1 cellular context compared by ENCODE assay signal in the genomic region with DNA sequence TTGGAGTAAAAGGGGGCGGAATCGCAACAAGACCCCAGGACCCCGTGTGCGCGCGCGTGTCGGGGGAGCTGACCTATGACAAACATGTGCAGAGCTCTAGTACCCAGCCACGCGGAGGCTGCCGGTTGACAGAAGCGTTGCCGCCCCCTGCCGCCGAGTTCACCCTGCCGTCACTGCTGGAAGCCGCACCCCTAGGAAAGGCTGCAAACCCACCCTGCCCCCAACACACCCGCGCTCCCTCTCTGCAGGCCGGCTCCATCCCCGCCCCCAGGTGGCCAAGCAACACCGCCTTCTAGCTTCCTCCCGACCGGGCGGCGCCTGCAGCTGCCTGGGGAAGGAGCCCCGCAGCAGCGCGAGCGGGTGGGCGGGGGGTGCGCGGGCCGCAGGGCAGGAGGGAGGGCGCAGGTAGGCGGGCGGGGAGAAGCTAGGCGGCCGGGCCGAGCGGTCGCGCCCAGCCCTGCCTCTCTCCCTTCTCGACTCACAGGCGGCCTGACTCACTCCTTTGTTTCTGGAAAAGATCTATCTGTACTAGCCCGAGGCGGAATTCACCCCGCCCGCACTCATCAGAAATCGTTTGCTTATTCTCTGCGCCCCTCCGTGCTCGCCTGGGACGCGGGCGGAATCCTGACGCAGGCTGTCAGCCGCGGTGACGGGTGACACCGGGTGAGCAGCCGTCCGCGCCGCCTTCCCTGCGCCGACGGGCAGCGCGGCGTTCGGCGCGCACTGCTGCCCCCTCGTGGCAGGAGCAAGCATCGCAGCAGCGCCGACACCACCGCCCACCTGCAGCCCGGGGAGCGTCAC.
A peak's percentile ranks its signal among the peaks of the same experiment; 100 is the strongest.
TF ChIP-seq lines count a peak whose summit lies in the region.

No MANE protein-coding gene starts in this region.

TF ChIP-seq in K562, 482 proteins besides CTCF, POLR2A, EP300 and RAD21 (continued from another document and continues in another):
- TF ChIP-seq, protein P1, sequence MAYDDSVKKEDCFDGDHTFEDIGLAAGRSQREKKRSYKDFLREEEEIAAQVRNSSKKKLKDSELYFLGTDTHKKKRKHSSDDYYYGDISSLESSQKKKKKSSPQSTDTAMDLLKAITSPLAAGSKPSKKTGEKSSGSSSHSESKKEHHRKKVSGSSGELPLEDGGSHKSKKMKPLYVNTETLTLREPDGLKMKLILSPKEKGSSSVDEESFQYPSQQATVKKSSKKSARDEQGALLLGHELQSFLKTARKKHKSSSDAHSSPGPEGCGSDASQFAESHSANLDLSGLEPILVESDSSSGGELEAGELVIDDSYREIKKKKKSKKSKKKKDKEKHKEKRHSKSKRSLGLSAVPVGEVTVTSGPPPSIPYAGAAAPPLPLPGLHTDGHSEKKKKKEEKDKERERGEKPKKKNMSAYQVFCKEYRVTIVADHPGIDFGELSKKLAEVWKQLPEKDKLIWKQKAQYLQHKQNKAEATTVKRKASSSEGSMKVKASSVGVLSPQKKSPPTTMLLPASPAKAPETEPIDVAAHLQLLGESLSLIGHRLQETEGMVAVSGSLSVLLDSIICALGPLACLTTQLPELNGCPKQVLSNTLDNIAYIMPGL (CRISPR knock-in tag; IDR thresholded peaks at IDR 0.05) = 0 out of 2 replicates have a peak, but pooled peaks have one; percentile 38
- TF ChIP-seq, protein P2, sequence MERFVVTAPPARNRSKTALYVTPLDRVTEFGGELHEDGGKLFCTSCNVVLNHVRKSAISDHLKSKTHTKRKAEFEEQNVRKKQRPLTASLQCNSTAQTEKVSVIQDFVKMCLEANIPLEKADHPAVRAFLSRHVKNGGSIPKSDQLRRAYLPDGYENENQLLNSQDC (CRISPR knock-in tag; IDR thresholded peaks at IDR 0.05) = no peak
- TF ChIP-seq L3MBTL2 (IDR thresholded peaks at IDR 0.05) (peak; percentile 78), STAT5A (IDR thresholded peaks at IDR 0.05; ENCODE audit: borderline replicate concordance, low read length) (no peak), ZNF197 (CRISPR knock-in tag; IDR thresholded peaks at IDR 0.05; ENCODE audit: low read depth) (no peak), CBFB (CRISPR knock-in tag; IDR thresholded peaks at IDR 0.05) (no peak), ZNF778 (CRISPR knock-in tag; IDR thresholded peaks at IDR 0.05) (no peak), MYC (IDR thresholded peaks at IDR 0.05; ENCODE audit: low read depth, low read length) (peak; percentile 90), MYC (CRISPR knock-in tag; IDR thresholded peaks at IDR 0.05; ENCODE audit: borderline replicate concordance, low read depth) (no peak), EP400 (IDR thresholded peaks at IDR 0.05) (peak; percentile 76), SMAD3 (CRISPR knock-in tag; conservative IDR thresholded peaks at IDR 0.05) (no peak), ILF3 (IDR thresholded peaks at IDR 0.05; ENCODE audit: borderline replicate concordance) (no peak), NFE2 (IDR thresholded peaks at IDR 0.05; ENCODE audit: low read depth) (0 out of 2 replicates have a peak, but pooled peaks have one; percentile 3), CREM (IDR thresholded peaks at IDR 0.05; ENCODE audit: low read depth) (peak; percentile 80), HDGF (IDR thresholded peaks at IDR 0.05) (no peak), BCL6 (CRISPR knock-in tag; IDR thresholded peaks at IDR 0.05) (no peak), ZSCAN32 (CRISPR knock-in tag; IDR thresholded peaks at IDR 0.05) (no peak), CCAR2 (IDR thresholded peaks at IDR 0.05; ENCODE audit: low read depth, low read length) (no peak), CHD2 (IDR thresholded peaks at IDR 0.05; ENCODE audit: low read depth, low read length) (peak; percentile 42; the same call in 1 of the 2 replicates), FOXK2 (conservative IDR thresholded peaks at IDR 0.05 in 1 of 2, IDR thresholded peaks at IDR 0.05 in 1 of 2; ENCODE audit: low read depth in 2 of 2) (no peak), HNRNPH1 (optimal IDR thresholded peaks at IDR 0.05; ENCODE audit: low read depth, low read length) (no peak), POLR3A (IDR thresholded peaks at IDR 0.05; ENCODE audit: borderline replicate concordance, extremely low read depth, insufficient read depth, insufficient read length) (no peak), PCBP1 (IDR thresholded peaks at IDR 0.05; ENCODE audit: low read depth, low read length, poor library complexity, severe bottlenecking) (no peak), CBFA2T3 (IDR thresholded peaks at IDR 0.05) (0 out of 2 replicates have a peak, but pooled peaks have one; percentile 27), PTBP1 (IDR thresholded peaks at IDR 0.05; ENCODE audit: low read depth, low read length) (no peak), SETDB1 (IDR thresholded peaks at IDR 0.05; ENCODE audit: low read length) (no peak), TAL1 (IDR thresholded peaks at IDR 0.05) (no peak)
- TF ChIP-seq, protein P3, sequence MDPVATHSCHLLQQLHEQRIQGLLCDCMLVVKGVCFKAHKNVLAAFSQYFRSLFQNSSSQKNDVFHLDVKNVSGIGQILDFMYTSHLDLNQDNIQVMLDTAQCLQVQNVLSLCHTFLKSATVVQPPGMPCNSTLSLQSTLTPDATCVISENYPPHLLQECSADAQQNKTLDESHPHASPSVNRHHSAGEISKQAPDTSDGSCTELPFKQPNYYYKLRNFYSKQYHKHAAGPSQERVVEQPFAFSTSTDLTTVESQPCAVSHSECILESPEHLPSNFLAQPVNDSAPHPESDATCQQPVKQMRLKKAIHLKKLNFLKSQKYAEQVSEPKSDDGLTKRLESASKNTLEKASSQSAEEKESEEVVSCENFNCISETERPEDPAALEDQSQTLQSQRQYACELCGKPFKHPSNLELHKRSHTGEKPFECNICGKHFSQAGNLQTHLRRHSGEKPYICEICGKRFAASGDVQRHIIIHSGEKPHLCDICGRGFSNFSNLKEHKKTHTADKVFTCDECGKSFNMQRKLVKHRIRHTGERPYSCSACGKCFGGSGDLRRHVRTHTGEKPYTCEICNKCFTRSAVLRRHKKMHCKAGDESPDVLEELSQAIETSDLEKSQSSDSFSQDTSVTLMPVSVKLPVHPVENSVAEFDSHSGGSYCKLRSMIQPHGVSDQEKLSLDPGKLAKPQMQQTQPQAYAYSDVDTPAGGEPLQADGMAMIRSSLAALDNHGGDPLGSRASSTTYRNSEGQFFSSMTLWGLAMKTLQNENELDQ (CRISPR knock-in tag; IDR thresholded peaks at IDR 0.05; ENCODE audit: borderline replicate concordance) = no peak
- TF ChIP-seq, protein P4, sequence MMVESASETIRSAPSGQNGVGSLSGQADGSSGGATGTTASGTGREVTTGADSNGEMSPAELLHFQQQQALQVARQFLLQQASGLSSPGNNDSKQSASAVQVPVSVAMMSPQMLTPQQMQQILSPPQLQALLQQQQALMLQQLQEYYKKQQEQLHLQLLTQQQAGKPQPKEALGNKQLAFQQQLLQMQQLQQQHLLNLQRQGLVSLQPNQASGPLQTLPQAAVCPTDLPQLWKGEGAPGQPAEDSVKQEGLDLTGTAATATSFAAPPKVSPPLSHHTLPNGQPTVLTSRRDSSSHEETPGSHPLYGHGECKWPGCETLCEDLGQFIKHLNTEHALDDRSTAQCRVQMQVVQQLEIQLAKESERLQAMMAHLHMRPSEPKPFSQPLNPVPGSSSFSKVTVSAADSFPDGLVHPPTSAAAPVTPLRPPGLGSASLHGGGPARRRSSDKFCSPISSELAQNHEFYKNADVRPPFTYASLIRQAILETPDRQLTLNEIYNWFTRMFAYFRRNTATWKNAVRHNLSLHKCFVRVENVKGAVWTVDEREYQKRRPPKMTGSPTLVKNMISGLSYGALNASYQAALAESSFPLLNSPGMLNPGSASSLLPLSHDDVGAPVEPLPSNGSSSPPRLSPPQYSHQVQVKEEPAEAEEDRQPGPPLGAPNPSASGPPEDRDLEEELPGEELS (CRISPR knock-in tag; IDR thresholded peaks at IDR 0.05; ENCODE audit: borderline replicate concordance) = no peak
- TF ChIP-seq, protein P5, sequence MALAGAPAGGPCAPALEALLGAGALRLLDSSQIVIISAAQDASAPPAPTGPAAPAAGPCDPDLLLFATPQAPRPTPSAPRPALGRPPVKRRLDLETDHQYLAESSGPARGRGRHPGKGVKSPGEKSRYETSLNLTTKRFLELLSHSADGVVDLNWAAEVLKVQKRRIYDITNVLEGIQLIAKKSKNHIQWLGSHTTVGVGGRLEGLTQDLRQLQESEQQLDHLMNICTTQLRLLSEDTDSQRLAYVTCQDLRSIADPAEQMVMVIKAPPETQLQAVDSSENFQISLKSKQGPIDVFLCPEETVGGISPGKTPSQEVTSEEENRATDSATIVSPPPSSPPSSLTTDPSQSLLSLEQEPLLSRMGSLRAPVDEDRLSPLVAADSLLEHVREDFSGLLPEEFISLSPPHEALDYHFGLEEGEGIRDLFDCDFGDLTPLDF (CRISPR knock-in tag; IDR thresholded peaks at IDR 0.05) = no peak
- TF ChIP-seq, protein P6, sequence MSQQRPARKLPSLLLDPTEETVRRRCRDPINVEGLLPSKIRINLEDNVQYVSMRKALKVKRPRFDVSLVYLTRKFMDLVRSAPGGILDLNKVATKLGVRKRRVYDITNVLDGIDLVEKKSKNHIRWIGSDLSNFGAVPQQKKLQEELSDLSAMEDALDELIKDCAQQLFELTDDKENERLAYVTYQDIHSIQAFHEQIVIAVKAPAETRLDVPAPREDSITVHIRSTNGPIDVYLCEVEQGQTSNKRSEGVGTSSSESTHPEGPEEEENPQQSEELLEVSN (IDR thresholded peaks at IDR 0.05; ENCODE audit: borderline replicate concordance in 1 of 2, extremely low read depth in 1 of 2, insufficient read depth in 1 of 2, insufficient read length in 1 of 2, low read depth in 1 of 2, low read length in 1 of 2, poor library complexity in 1 of 2, severe bottlenecking in 1 of 2) = peak; percentile 81 to 91
- TF ChIP-seq, protein P7, sequence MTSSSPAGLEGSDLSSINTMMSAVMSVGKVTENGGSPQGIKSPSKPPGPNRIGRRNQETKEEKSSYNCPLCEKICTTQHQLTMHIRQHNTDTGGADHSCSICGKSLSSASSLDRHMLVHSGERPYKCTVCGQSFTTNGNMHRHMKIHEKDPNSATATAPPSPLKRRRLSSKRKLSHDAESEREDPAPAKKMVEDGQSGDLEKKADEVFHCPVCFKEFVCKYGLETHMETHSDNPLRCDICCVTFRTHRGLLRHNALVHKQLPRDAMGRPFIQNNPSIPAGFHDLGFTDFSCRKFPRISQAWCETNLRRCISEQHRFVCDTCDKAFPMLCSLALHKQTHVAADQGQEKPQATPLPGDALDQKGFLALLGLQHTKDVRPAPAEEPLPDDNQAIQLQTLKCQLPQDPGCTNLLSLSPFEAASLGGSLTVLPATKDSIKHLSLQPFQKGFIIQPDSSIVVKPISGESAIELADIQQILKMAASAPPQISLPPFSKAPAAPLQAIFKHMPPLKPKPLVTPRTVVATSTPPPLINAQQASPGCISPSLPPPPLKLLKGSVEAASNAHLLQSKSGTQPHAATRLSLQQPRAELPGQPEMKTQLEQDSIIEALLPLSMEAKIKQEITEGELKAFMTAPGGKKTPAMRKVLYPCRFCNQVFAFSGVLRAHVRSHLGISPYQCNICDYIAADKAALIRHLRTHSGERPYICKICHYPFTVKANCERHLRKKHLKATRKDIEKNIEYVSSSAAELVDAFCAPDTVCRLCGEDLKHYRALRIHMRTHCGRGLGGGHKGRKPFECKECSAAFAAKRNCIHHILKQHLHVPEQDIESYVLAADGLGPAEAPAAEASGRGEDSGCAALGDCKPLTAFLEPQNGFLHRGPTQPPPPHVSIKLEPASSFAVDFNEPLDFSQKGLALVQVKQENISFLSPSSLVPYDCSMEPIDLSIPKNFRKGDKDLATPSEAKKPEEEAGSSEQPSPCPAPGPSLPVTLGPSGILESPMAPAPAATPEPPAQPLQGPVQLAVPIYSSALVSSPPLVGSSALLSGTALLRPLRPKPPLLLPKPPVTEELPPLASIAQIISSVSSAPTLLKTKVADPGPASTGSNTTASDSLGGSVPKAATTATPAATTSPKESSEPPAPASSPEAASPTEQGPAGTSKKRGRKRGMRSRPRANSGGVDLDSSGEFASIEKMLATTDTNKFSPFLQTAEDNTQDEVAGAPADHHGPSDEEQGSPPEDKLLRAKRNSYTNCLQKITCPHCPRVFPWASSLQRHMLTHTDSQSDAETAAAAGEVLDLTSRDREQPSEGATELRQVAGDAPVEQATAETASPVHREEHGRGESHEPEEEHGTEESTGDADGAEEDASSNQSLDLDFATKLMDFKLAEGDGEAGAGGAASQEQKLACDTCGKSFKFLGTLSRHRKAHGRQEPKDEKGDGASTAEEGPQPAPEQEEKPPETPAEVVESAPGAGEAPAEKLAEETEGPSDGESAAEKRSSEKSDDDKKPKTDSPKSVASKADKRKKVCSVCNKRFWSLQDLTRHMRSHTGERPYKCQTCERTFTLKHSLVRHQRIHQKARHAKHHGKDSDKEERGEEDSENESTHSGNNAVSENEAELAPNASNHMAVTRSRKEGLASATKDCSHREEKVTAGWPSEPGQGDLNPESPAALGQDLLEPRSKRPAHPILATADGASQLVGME (CRISPR knock-in tag; IDR thresholded peaks at IDR 0.05) = no peak
- TF ChIP-seq, protein P8, sequence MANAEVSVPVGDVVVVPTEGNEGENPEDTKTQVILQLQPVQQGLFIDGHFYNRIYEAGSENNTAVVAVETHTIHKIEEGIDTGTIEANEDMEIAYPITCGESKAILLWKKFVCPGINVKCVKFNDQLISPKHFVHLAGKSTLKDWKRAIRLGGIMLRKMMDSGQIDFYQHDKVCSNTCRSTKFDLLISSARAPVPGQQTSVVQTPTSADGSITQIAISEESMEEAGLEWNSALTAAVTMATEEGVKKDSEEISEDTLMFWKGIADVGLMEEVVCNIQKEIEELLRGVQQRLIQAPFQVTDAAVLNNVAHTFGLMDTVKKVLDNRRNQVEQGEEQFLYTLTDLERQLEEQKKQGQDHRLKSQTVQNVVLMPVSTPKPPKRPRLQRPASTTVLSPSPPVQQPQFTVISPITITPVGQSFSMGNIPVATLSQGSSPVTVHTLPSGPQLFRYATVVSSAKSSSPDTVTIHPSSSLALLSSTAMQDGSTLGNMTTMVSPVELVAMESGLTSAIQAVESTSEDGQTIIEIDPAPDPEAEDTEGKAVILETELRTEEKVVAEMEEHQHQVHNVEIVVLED (CRISPR knock-in tag; IDR thresholded peaks at IDR 0.05) = peak; percentile 39; the same call in 1 of the 2 replicates
- TF ChIP-seq, protein P9, sequence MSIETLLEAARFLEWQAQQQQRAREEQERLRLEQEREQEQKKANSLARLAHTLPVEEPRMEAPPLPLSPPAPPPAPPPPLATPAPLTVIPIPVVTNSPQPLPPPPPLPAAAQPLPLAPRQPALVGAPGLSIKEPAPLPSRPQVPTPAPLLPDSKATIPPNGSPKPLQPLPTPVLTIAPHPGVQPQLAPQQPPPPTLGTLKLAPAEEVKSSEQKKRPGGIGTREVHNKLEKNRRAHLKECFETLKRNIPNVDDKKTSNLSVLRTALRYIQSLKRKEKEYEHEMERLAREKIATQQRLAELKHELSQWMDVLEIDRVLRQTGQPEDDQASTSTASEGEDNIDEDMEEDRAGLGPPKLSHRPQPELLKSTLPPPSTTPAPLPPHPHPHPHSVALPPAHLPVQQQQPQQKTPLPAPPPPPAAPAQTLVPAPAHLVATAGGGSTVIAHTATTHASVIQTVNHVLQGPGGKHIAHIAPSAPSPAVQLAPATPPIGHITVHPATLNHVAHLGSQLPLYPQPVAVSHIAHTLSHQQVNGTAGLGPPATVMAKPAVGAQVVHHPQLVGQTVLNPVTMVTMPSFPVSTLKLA (conservative IDR thresholded peaks at IDR 0.05) = peak; percentile 84 to 92
- TF ChIP-seq, protein P10, sequence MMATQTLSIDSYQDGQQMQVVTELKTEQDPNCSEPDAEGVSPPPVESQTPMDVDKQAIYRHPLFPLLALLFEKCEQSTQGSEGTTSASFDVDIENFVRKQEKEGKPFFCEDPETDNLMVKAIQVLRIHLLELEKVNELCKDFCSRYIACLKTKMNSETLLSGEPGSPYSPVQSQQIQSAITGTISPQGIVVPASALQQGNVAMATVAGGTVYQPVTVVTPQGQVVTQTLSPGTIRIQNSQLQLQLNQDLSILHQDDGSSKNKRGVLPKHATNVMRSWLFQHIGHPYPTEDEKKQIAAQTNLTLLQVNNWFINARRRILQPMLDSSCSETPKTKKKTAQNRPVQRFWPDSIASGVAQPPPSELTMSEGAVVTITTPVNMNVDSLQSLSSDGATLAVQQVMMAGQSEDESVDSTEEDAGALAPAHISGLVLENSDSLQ (IDR thresholded peaks at IDR 0.05) = peak; percentile 92
